8 cellular contexts compared by ENCODE assay signal in genomic region chr5:34587355-34588241, GRCh38.
DNase-seq lines count a peak whose midpoint lies in the region; ATAC-seq, FAIRE-seq and TF ChIP-seq lines count a peak whose summit lies in the region.

No MANE protein-coding gene starts in this region.

- no peaks in the 10 kb centered on the region for H3F3A ChIP-seq in Loucy (ENCODE audit: low read depth)

- H3K36me3 ChIP-seq in Loucy (ENCODE audit: insufficient read depth, low read length) (no peaks in the 10 kb centered on the region), bronchial epithelial cell (ENCODE audit: control insufficient read depth, insufficient read depth, low read length) (no peaks in the 10 kb centered on the region), osteoblast (ENCODE audit: insufficient read depth, low read length) (no peaks in the 10 kb centered on the region)

- peak overlapping the region; percentile 38 for H2AFZ ChIP-seq in Loucy (ENCODE audit: low read length)
- H2AFZ ChIP-seq in osteoblast (ENCODE audit: low read length) = peak overlapping the region; percentile 80

- no peaks in the 10 kb centered on the region for H3K9me3 ChIP-seq in Loucy (ENCODE audit: insufficient read depth, low read depth, low read length)
- no peaks in the 10 kb centered on the region for H3K9me3 ChIP-seq in osteoblast (ENCODE audit: low read depth, low read length)

- H3K9me2 ChIP-seq in Loucy (replicated peaks; ENCODE audit: low read depth, low read length) = no peaks in the 10 kb centered on the region

- H3K27me3 ChIP-seq in Loucy (ENCODE audit: insufficient read depth, low read length, poor library complexity, severe bottlenecking) (no peaks in the 10 kb centered on the region), bronchial epithelial cell (ENCODE audit: control insufficient read depth, insufficient read depth, low read length) (no peaks in the 10 kb centered on the region), osteoblast (ENCODE audit: insufficient read depth, low read length) (no peaks in the 10 kb centered on the region)

- TF ChIP-seq CTCF in Loucy (conservative IDR thresholded peaks at IDR 0.05; ENCODE audit: low read length) = no peak
- no peak for TF ChIP-seq CTCF in bronchial epithelial cell (IDR thresholded peaks at IDR 0.05; ENCODE audit: insufficient read depth, low read length, severe bottlenecking)
- TF ChIP-seq CTCF in osteoblast (IDR thresholded peaks at IDR 0.05; ENCODE audit: extremely low read depth, low read depth, low read length) = no peak
- TF ChIP-seq CTCF in coronary artery (IDR thresholded peaks at IDR 0.05) = no peak

- H3K4me3 ChIP-seq in Loucy (ENCODE audit: low read length, poor library complexity, severe bottlenecking) = no peak overlapping the region
- no peak overlapping the region for H3K4me3 ChIP-seq in bronchial epithelial cell (ENCODE audit: low read depth, low read length)
- H3K4me3 ChIP-seq in osteoblast (ENCODE audit: insufficient read depth, low read length) = peak overlapping the region; percentile 34
- no peak overlapping the region for H3K4me3 ChIP-seq in coronary artery

- H3K4me1 ChIP-seq in Loucy (ENCODE audit: insufficient read depth, low read length, poor library complexity, severe bottlenecking) (peaks cover 42% of the 10 kb centered on the region), osteoblast (ENCODE audit: insufficient read depth, low read length) (peaks cover 29% of the 10 kb centered on the region)

- H3K9ac ChIP-seq in Loucy (ENCODE audit: low read depth, low read length, poor library complexity, severe bottlenecking) = no peak overlapping the region

- H3K79me2 ChIP-seq in Loucy (ENCODE audit: insufficient read depth, low read length) (no peaks in the 10 kb centered on the region), osteoblast (ENCODE audit: insufficient read depth, low read length) (no peaks in the 10 kb centered on the region)

- no peak for FAIRE-seq in bronchial epithelial cell (lab: Jason Lieb, UNC)

- H4K20me1 ChIP-seq in Loucy (ENCODE audit: insufficient read depth, low read length, poor library complexity, severe bottlenecking) (no peaks in the 10 kb centered on the region), osteoblast (ENCODE audit: insufficient read depth, low read length) (no peaks in the 10 kb centered on the region)

- peak; percentile 37 for ATAC-seq in GM18868 (IDR thresholded peaks at IDR 0.05; ENCODE audit: unreplicated experiment)
- ATAC-seq in GM18861 (IDR thresholded peaks at IDR 0.05; ENCODE audit: unreplicated experiment) = no peak

- H3K4me2 ChIP-seq in Loucy (ENCODE audit: low read depth, low read length, poor library complexity, severe bottlenecking) = peak overlapping the region; percentile 6
- peak overlapping the region; percentile 75 for H3K4me2 ChIP-seq in osteoblast (ENCODE audit: insufficient read depth, low read length)

- H3K27ac ChIP-seq in osteoblast (ENCODE audit: low read depth, low read length) (peak overlapping the region; percentile 97), coronary artery (no peak overlapping the region)

- peak; percentile 86 for DNase-seq in bronchial epithelial cell (ENCODE audit: low read depth)
- DNase-seq in osteoblast (ENCODE audit: insufficient read length, low spot score, missing footprints) = peak; percentile 54
- no peak for DNase-seq in coronary artery (ENCODE audit: low spot score)
- no peak for DNase-seq in activated CD4-positive, alpha-beta T cell treated with anti-CD3 and anti-CD28 coated beads, Interleukin-2, amount 50 U/mL, for 1 hour
- DNase-seq in activated CD4-positive, alpha-beta T cell treated with anti-CD3 and anti-CD28 coated beads for 48 hours = no peak

Comparison
In these comparisons a context has a peak if more than half of its experiments do, and no peak if none do; other contexts are left out.
1. DNase-seq: peak in bronchial epithelial cell (single experiment) and osteoblast (single experiment); none in coronary artery (single experiment), activated CD4-positive, alpha-beta T cell treated with anti-CD3 and anti-CD28 coated beads, Interleukin-2, amount 50 U/mL, for 1 hour (single experiment) and activated CD4-positive, alpha-beta T cell treated with anti-CD3 and anti-CD28 coated beads for 48 hours (single experiment).